In genomic region chr19:36377541-36378178, GRCh38 we compare ENCODE assay signal across 1 cellular context.
TF ChIP-seq lines count a peak whose summit lies in the region.

No MANE protein-coding gene starts in this region.

TF ChIP-seq in HepG2, 621 proteins besides CTCF, POLR2A, EP300 and RAD21 (continued from another document and continues in another):
- TF ChIP-seq, protein P1, sequence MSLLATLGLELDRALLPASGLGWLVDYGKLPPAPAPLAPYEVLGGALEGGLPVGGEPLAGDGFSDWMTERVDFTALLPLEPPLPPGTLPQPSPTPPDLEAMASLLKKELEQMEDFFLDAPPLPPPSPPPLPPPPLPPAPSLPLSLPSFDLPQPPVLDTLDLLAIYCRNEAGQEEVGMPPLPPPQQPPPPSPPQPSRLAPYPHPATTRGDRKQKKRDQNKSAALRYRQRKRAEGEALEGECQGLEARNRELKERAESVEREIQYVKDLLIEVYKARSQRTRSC (CRISPR knock-in tag; IDR thresholded peaks at IDR 0.05; ENCODE audit: low read depth), result no peak
- TF ChIP-seq TGIF2 (CRISPR knock-in tag; IDR thresholded peaks at IDR 0.05) (0 out of 2 replicates have a peak, but pooled peaks have one; percentile 52), FOSL1 (CRISPR knock-in tag; IDR thresholded peaks at IDR 0.05; ENCODE audit: borderline replicate concordance) (no peak), GFI1 (CRISPR knock-in tag; IDR thresholded peaks at IDR 0.05; ENCODE audit: borderline replicate concordance) (peak; percentile 43; the same call in 1 of the 2 replicates), HNRNPK (IDR thresholded peaks at IDR 0.05; ENCODE audit: low read depth, low read length, poor library complexity, severe bottlenecking) (no peak), HMGA1 (CRISPR knock-in tag; conservative IDR thresholded peaks at IDR 0.05) (no peak), PRDM4 (CRISPR knock-in tag; IDR thresholded peaks at IDR 0.05; ENCODE audit: borderline replicate concordance) (no peak), ZMYM4 (CRISPR knock-in tag; IDR thresholded peaks at IDR 0.05) (no peak), BORCS8-MEF2B (CRISPR knock-in tag; IDR thresholded peaks at IDR 0.05) (no peak), HMGXB3 (CRISPR knock-in tag; IDR thresholded peaks at IDR 0.05; ENCODE audit: borderline replicate concordance) (no peak), ZNF644 (CRISPR knock-in tag; IDR thresholded peaks at IDR 0.05; ENCODE audit: low read depth) (0 out of 2 replicates have a peak, but pooled peaks have one; percentile 38), AGO2 (optimal IDR thresholded peaks at IDR 0.05; ENCODE audit: low read depth, low read length) (no peak), ZNF646 (CRISPR knock-in tag; IDR thresholded peaks at IDR 0.05) (no peak), BRD4 (CRISPR knock-in tag; IDR thresholded peaks at IDR 0.05) (no peak), XBP1 (CRISPR knock-in tag; IDR thresholded peaks at IDR 0.05) (no peak), ZFP90 (CRISPR knock-in tag; IDR thresholded peaks at IDR 0.05; ENCODE audit: borderline replicate concordance) (no peak), JDP2 (CRISPR knock-in tag; IDR thresholded peaks at IDR 0.05; ENCODE audit: borderline replicate concordance) (no peak), NFYC (CRISPR knock-in tag; IDR thresholded peaks at IDR 0.05) (no peak), ZFP1 (CRISPR knock-in tag; IDR thresholded peaks at IDR 0.05) (no peak), PHB2 (IDR thresholded peaks at IDR 0.05; ENCODE audit: partially characterized antibody) (no peak), ZNF382 (CRISPR knock-in tag; IDR thresholded peaks at IDR 0.05; ENCODE audit: borderline replicate concordance) (no peak), DR1 (CRISPR knock-in tag; IDR thresholded peaks at IDR 0.05) (no peak), HNF4A (CRISPR knock-in tag; IDR thresholded peaks at IDR 0.05) (peak; percentile 86), ZNF839 (CRISPR knock-in tag; IDR thresholded peaks at IDR 0.05; ENCODE audit: borderline replicate concordance) (no peak), SUZ12 (IDR thresholded peaks at IDR 0.05; ENCODE audit: low read depth, low read length) (no peak), ZNF230 (CRISPR knock-in tag; IDR thresholded peaks at IDR 0.05) (no peak), SMARCE1 (IDR thresholded peaks at IDR 0.05; ENCODE audit: borderline replicate concordance) (no peak), ZNF317 (CRISPR knock-in tag; IDR thresholded peaks at IDR 0.05) (no peak), SKI (IDR thresholded peaks at IDR 0.05; ENCODE audit: partially characterized antibody) (no peak), ZNF552 (CRISPR knock-in tag; IDR thresholded peaks at IDR 0.05; ENCODE audit: borderline replicate concordance) (no peak), HOXA3 (CRISPR knock-in tag; IDR thresholded peaks at IDR 0.05) (no peak), HNF4G (IDR thresholded peaks at IDR 0.05; ENCODE audit: borderline replicate concordance, low read depth, low read length) (peak; percentile 60; the same call in 1 of the 2 replicates), HNF4G (CRISPR knock-in tag; IDR thresholded peaks at IDR 0.05; ENCODE audit: borderline replicate concordance, low read depth) (no peak; the same call in 1 of the 2 replicates), KAT8 (CRISPR knock-in tag; IDR thresholded peaks at IDR 0.05) (peak; percentile 35; the same call in 1 of the 2 replicates), KMT2A (CRISPR knock-in tag; IDR thresholded peaks at IDR 0.05) (no peak), MTF1 (CRISPR knock-in tag; IDR thresholded peaks at IDR 0.05) (no peak), TOE1 (CRISPR knock-in tag; IDR thresholded peaks at IDR 0.05) (no peak), ZNF878 (CRISPR knock-in tag; IDR thresholded peaks at IDR 0.05) (no peak), ZNF766 (CRISPR knock-in tag; IDR thresholded peaks at IDR 0.05; ENCODE audit: borderline replicate concordance) (no peak), CBFB (CRISPR knock-in tag; IDR thresholded peaks at IDR 0.05) (no peak), NR2F2 (IDR thresholded peaks at IDR 0.05; ENCODE audit: borderline replicate concordance, low read depth) (no peak), ATF7 (IDR thresholded peaks at IDR 0.05) (no peak), ATF7 (CRISPR knock-in tag; IDR thresholded peaks at IDR 0.05) (no peak), DNMT3B (CRISPR knock-in tag; conservative IDR thresholded peaks at IDR 0.05) (no peak), IRF2 (CRISPR knock-in tag; IDR thresholded peaks at IDR 0.05) (peak; percentile 50; the same call in 1 of the 2 replicates)
- TF ChIP-seq, protein P2, sequence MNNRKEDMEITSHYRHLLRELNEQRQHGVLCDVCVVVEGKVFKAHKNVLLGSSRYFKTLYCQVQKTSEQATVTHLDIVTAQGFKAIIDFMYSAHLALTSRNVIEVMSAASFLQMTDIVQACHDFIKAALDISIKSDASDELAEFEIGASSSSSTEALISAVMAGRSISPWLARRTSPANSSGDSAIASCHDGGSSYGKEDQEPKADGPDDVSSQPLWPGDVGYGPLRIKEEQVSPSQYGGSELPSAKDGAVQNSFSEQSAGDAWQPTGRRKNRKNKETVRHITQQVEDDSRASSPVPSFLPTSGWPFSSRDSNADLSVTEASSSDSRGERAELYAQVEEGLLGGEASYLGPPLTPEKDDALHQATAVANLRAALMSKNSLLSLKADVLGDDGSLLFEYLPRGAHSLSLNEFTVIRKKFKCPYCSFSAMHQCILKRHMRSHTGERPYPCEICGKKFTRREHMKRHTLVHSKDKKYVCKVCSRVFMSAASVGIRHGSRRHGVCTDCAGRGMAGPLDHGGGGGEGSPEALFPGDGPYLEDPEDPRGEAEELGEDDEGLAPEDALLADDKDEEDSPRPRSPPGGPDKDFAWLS (CRISPR knock-in tag; IDR thresholded peaks at IDR 0.05; ENCODE audit: borderline replicate concordance), result no peak
- TF ChIP-seq, protein P3, sequence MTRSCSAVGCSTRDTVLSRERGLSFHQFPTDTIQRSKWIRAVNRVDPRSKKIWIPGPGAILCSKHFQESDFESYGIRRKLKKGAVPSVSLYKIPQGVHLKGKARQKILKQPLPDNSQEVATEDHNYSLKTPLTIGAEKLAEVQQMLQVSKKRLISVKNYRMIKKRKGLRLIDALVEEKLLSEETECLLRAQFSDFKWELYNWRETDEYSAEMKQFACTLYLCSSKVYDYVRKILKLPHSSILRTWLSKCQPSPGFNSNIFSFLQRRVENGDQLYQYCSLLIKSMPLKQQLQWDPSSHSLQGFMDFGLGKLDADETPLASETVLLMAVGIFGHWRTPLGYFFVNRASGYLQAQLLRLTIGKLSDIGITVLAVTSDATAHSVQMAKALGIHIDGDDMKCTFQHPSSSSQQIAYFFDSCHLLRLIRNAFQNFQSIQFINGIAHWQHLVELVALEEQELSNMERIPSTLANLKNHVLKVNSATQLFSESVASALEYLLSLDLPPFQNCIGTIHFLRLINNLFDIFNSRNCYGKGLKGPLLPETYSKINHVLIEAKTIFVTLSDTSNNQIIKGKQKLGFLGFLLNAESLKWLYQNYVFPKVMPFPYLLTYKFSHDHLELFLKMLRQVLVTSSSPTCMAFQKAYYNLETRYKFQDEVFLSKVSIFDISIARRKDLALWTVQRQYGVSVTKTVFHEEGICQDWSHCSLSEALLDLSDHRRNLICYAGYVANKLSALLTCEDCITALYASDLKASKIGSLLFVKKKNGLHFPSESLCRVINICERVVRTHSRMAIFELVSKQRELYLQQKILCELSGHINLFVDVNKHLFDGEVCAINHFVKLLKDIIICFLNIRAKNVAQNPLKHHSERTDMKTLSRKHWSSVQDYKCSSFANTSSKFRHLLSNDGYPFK (CRISPR knock-in tag; IDR thresholded peaks at IDR 0.05; ENCODE audit: borderline replicate concordance), result no peak
- TF ChIP-seq, protein P4, sequence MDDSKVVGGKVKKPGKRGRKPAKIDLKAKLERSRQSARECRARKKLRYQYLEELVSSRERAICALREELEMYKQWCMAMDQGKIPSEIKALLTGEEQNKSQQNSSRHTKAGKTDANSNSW (CRISPR knock-in tag; IDR thresholded peaks at IDR 0.05; ENCODE audit: borderline replicate concordance), result no peak
- TF ChIP-seq, protein P5, sequence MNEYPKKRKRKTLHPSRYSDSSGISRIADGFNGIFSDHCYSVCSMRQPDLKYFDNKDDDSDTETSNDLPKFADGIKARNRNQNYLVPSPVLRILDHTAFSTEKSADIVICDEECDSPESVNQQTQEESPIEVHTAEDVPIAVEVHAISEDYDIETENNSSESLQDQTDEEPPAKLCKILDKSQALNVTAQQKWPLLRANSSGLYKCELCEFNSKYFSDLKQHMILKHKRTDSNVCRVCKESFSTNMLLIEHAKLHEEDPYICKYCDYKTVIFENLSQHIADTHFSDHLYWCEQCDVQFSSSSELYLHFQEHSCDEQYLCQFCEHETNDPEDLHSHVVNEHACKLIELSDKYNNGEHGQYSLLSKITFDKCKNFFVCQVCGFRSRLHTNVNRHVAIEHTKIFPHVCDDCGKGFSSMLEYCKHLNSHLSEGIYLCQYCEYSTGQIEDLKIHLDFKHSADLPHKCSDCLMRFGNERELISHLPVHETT (CRISPR knock-in tag; conservative IDR thresholded peaks at IDR 0.05), result no peak
